Comparison of ENCODE assay signal across 26 cellular contexts in genomic region chr17:39904990-39905288, GRCh38. TPM values are rescaled to one million over a fixed set of nuclear protein-coding genes. Genes with fewer than 3 reads are reported as not detected.
DNase-seq lines count a peak whose midpoint lies in the region; ATAC-seq and TF ChIP-seq lines count a peak whose summit lies in the region.
"Had no signal": no experiment of that assay in that cellular context is flagged by ENCODE, and none has a peak within 500 bp of the region (broad histone marks: within the 10 kb centered on the region; RNA-seq: fewer than 3 reads in every experiment).

No MANE protein-coding gene starts in this region.

- H3K9me3 ChIP-seq in liver (ENCODE audit: control insufficient read depth in 4 of 4, low read length in 3 of 4) (no peaks in the 10 kb centered on the region), heart left ventricle (no peaks in the 10 kb centered on the region)
- H3K9me3 ChIP-seq: Caco-2, HAP-1, MG63 had no signal

- WGBS in liver = 67% methylated on average over 3 of the region's 3 CpGs
- 87 to 93% (median 88%) methylated on average over 3 of the region's 3 CpGs for WGBS in heart left ventricle, 4 donors

- peak overlapping the region; percentile 81 for H3K27ac Mint-ChIP-seq in T-helper 2 cell treated with Interferon-gamma antibody and Interleukin-4, amounts not matched to agents 5 μg/mL and 100 μg/mL, for 36 hours
- H3K27ac Mint-ChIP-seq in natural killer cell treated with Interleukin-12 subunit alpha and Interleukin-12 subunit beta and Interleukin-15 and Interleukin-18, amount 100 ng/mL, for 72 hours = peak overlapping the region; percentile 64 to 90
- peak overlapping the region in 1 of 2 donors; percentile 32 for H3K27ac Mint-ChIP-seq in natural killer cell
- H3K27ac Mint-ChIP-seq: CD4-positive, CD25-positive, alpha-beta regulatory T cell had no signal

- H3K36me3 ChIP-seq in liver (ENCODE audit: control insufficient read depth in 4 of 4, insufficient read depth in 3 of 4, low read depth in 1 of 4, low read length in 3 of 4) = peaks cover 2 to 25% (median 17%) of the 10 kb centered on the region in 4 donors
- peaks cover 0 to 33% (median 10%) of the 10 kb centered on the region in 9 donors for H3K36me3 ChIP-seq in heart left ventricle
- H3K36me3 ChIP-seq: HAP-1 had no signal

- H3K9me3 Mint-ChIP-seq in T-helper 2 cell treated with Interferon-gamma antibody and Interleukin-4, amounts not matched to agents 5 μg/mL and 100 μg/mL, for 36 hours = no peaks in the 10 kb centered on the region
- H3K9me3 Mint-ChIP-seq in natural killer cell treated with Interleukin-12 subunit alpha and Interleukin-12 subunit beta and Interleukin-15 and Interleukin-18, amount 100 ng/mL, for 72 hours = no peaks in the 10 kb centered on the region
- H3K9me3 Mint-ChIP-seq in natural killer cell = no peaks in the 10 kb centered on the region
- H3K9me3 Mint-ChIP-seq: CD4-positive, CD25-positive, alpha-beta regulatory T cell; IgD-negative memory B cell had no signal

- H3K4me1 ChIP-seq in liver (ENCODE audit: control insufficient read depth in 4 of 4, insufficient read depth in 4 of 4, low read length in 3 of 4) = peaks cover 0 to 15% (median 6%) of the 10 kb centered on the region in 4 donors
- peaks cover 0 to 6% (median 0%) of the 10 kb centered on the region in 12 donors for H3K4me1 ChIP-seq in heart left ventricle
- H3K4me1 ChIP-seq: HAP-1 had no signal

- H3K36me3 Mint-ChIP-seq in T-helper 2 cell treated with Interferon-gamma antibody and Interleukin-4, amounts not matched to agents 5 μg/mL and 100 μg/mL, for 36 hours (ENCODE audit: low read depth) = peaks cover 59% of the 10 kb centered on the region
- H3K36me3 Mint-ChIP-seq in natural killer cell treated with Interleukin-12 subunit alpha and Interleukin-12 subunit beta and Interleukin-15 and Interleukin-18, amount 100 ng/mL, for 72 hours = peaks cover 8% of the 10 kb centered on the region
- H3K36me3 Mint-ChIP-seq in natural killer cell = peaks cover 8% of the 10 kb centered on the region

- no peak for TF ChIP-seq CTCF in natural killer cell (IDR thresholded peaks at IDR 0.05)
- no peak for TF ChIP-seq CTCF in liver (IDR thresholded peaks at IDR 0.05; ENCODE audit: low read depth, low read length, missing input control)
- TF ChIP-seq CTCF in heart left ventricle (IDR thresholded peaks at IDR 0.05) = no peak

- TF ChIP-seq POLR2A in heart left ventricle (IDR thresholded peaks at IDR 0.05) = no peak

- no peak for TF ChIP-seq RAD21 in liver (IDR thresholded peaks at IDR 0.05)

- H3K4me3 Mint-ChIP-seq in T-helper 2 cell treated with Interferon-gamma antibody and Interleukin-4, amounts not matched to agents 5 μg/mL and 100 μg/mL, for 36 hours = no peak overlapping the region
- H3K4me3 Mint-ChIP-seq in natural killer cell treated with Interleukin-12 subunit alpha and Interleukin-12 subunit beta and Interleukin-15 and Interleukin-18, amount 100 ng/mL, for 72 hours = no peak overlapping the region
- H3K4me3 Mint-ChIP-seq in natural killer cell = no peak overlapping the region
- H3K4me3 Mint-ChIP-seq: CD4-positive, CD25-positive, alpha-beta regulatory T cell; IgD-negative memory B cell had no signal

- H3K9ac ChIP-seq in liver (ENCODE audit: low read depth in 1 of 2, low read length in 2 of 2) = no peak overlapping the region
- H3K9ac ChIP-seq: GM23248 had no signal

- no peaks in the 10 kb centered on the region for H3K27me3 Mint-ChIP-seq in T-helper 2 cell treated with Interferon-gamma antibody and Interleukin-4, amounts not matched to agents 5 μg/mL and 100 μg/mL, for 36 hours (ENCODE audit: low read depth)
- H3K27me3 Mint-ChIP-seq in natural killer cell treated with Interleukin-12 subunit alpha and Interleukin-12 subunit beta and Interleukin-15 and Interleukin-18, amount 100 ng/mL, for 72 hours = no peaks in the 10 kb centered on the region
- no peaks in the 10 kb centered on the region for H3K27me3 Mint-ChIP-seq in natural killer cell (ENCODE audit: low read depth in 2 of 2)
- H3K27me3 Mint-ChIP-seq: CD4-positive, CD25-positive, alpha-beta regulatory T cell; IgD-negative memory B cell had no signal

- peaks cover 26% of the 10 kb centered on the region for H3K4me1 Mint-ChIP-seq in T-helper 2 cell treated with Interferon-gamma antibody and Interleukin-4, amounts not matched to agents 5 μg/mL and 100 μg/mL, for 36 hours (ENCODE audit: low read depth)
- peaks cover 17 to 22% of the 10 kb centered on the region in 2 donors for H3K4me1 Mint-ChIP-seq in natural killer cell treated with Interleukin-12 subunit alpha and Interleukin-12 subunit beta and Interleukin-15 and Interleukin-18, amount 100 ng/mL, for 72 hours (ENCODE audit: low read depth in 2 of 2)
- H3K4me1 Mint-ChIP-seq in natural killer cell = peaks cover 20 to 29% of the 10 kb centered on the region in 2 donors

- DNase-seq in T-helper 2 cell treated with Interferon-gamma antibody and Interleukin-4, amounts not matched to agents 5 μg/mL and 100 μg/mL, for 36 hours (ENCODE audit: low spot score) = no peak
- no peak for DNase-seq in T-helper 2 cell
- DNase-seq in natural killer cell treated with Interleukin-12 subunit alpha and Interleukin-12 subunit beta and Interleukin-15 and Interleukin-18, amount 100 ng/mL, for 72 hours (ENCODE audit: low spot score) = no peak
- DNase-seq in natural killer cell = no peak
- DNase-seq in heart left ventricle = no peak
- DNase-seq: 8988T; Caco-2; CD4-positive, CD25-positive, alpha-beta regulatory T cell; DMS153; GF-D8; GM23248; Kasumi-1; MG63; NCI-H1048; NCI-H1436 treated with DMSO at 0.1 percent for 48 hours; NCI-H2029 treated with DMSO at 0.1 percent for 48 hours; NCI-H2171; NCI-H526; PC-9 had no signal

- intact Hi-C loops in natural killer cell (cut with micrococcal nuclease) (no loop called here), heart left ventricle (cut with DNase I) (no loop called here)

- no peaks in the 10 kb centered on the region for H3K27me3 ChIP-seq in liver (ENCODE audit: control insufficient read depth in 4 of 4, insufficient read depth in 4 of 4, low read length in 3 of 4)
- no peaks in the 10 kb centered on the region for H3K27me3 ChIP-seq in heart left ventricle
- H3K27me3 ChIP-seq: MG63 had no signal

- no peak for ATAC-seq in natural killer cell treated with Interleukin-12 subunit alpha and Interleukin-12 subunit beta and Interleukin-15 and Interleukin-18, amount 100 ng/mL, for 72 hours
- ATAC-seq in natural killer cell = no peak
- no peak for ATAC-seq in GM18873 (IDR thresholded peaks at IDR 0.05; ENCODE audit: low FRiP score, unreplicated experiment)
- no peak for ATAC-seq in heart left ventricle
- no peak for ATAC-seq in HG02610 (IDR thresholded peaks at IDR 0.05; ENCODE audit: unreplicated experiment)

- no peak overlapping the region for H3K27ac ChIP-seq in liver (ENCODE audit: low read depth in 1 of 2, low read length in 2 of 2)
- no peak overlapping the region for H3K27ac ChIP-seq in heart left ventricle
- H3K27ac ChIP-seq: GM23248, PC-9, RWPE1 had no signal

- no peak overlapping the region for H3K4me3 ChIP-seq in liver (ENCODE audit: low read depth in 1 of 3, low read length in 3 of 3)
- H3K4me3 ChIP-seq in heart left ventricle = no peak overlapping the region
- H3K4me3 ChIP-seq: GM23248, HAP-1, MG63, PC-9 had no signal

TF ChIP-seq in liver, 16 proteins besides CTCF, POLR2A, EP300 and RAD21:
- TF ChIP-seq ZBTB33 (IDR thresholded peaks at IDR 0.05) = no peak
- TF ChIP-seq YY1 (IDR thresholded peaks at IDR 0.05) = peak; percentile 18

RNA-seq across cellular contexts. Expression of gene GSDMB, which starts 13.5 kb away (rescaled TPM):
- total RNA-seq in natural killer cell treated with Interleukin-12 subunit alpha and Interleukin-12 subunit beta and Interleukin-15 and Interleukin-18, amount 100 ng/mL, for 72 hours = 10 to 100 TPM; 39.0 to 54.1 TPM
- 10 to 100 TPM; 18.3 to 49.2 (median 21.4) TPM for total RNA-seq in natural killer cell
- 10 to 100 TPM; 10.3 to 35.1 TPM for total RNA-seq in liver
- 1 to 10 TPM; 4.2 to 7.9 TPM for polyA plus RNA-seq in liver
- total RNA-seq in heart left ventricle = 1 to 10 TPM; 1.6 to 5.3 (median 2.8) TPM
- 1 to 10 TPM; 2.0 to 4.7 TPM for polyA plus RNA-seq in heart left ventricle

RNA-seq across cellular contexts. Expression of gene ORMDL3, which starts 22.5 kb away (rescaled TPM):
- 100 to 1,000 TPM in 1 of 2 donors, 10 to 100 TPM in 1; 94.2 to 124 TPM for total RNA-seq in natural killer cell treated with Interleukin-12 subunit alpha and Interleukin-12 subunit beta and Interleukin-15 and Interleukin-18, amount 100 ng/mL, for 72 hours
- 100 to 1,000 TPM in 1 of 3 donors, 10 to 100 TPM in 2; 61.6 to 121 (median 77.2) TPM for total RNA-seq in natural killer cell
- total RNA-seq in liver = 100 to 1,000 TPM; 138 to 141 TPM
- polyA plus RNA-seq in liver = 100 to 1,000 TPM in 1 of 2 donors, 10 to 100 TPM in 1; 71.0 to 112 TPM
- 100 to 1,000 TPM in 1 of 9 donors, 10 to 100 TPM in 8; 40.0 to 111 (median 59.2) TPM for total RNA-seq in heart left ventricle
- polyA plus RNA-seq in heart left ventricle = 10 to 100 TPM; 49.9 to 64.0 TPM

RNA-seq across cellular contexts. Expression of gene LRRC3C, which starts 22.6 kb away (rescaled TPM):
- total RNA-seq in natural killer cell treated with Interleukin-12 subunit alpha and Interleukin-12 subunit beta and Interleukin-15 and Interleukin-18, amount 100 ng/mL, for 72 hours = not detected
- total RNA-seq in natural killer cell (not detected), liver (under 1 TPM in 1 of 2 donors, not detected in 1; 0.17 TPM), heart left ventricle (not detected)
- polyA plus RNA-seq in liver (under 1 TPM; 0.08 to 0.24 TPM), heart left ventricle (not detected)
- total RNA-seq: Caco-2; CD4-positive, CD25-positive, alpha-beta regulatory T cell; GM23248; PC-9 had no signal
- polyA plus RNA-seq: AG04450, GM23248, IgD-negative memory B cell had no signal

RNA-seq across cellular contexts. Expression of gene ZPBP2, which starts 36.9 kb away (rescaled TPM):
- not detected for total RNA-seq in natural killer cell treated with Interleukin-12 subunit alpha and Interleukin-12 subunit beta and Interleukin-15 and Interleukin-18, amount 100 ng/mL, for 72 hours
- total RNA-seq in natural killer cell = not detected
- total RNA-seq in liver = not detected
- not detected for polyA plus RNA-seq in liver
- total RNA-seq in heart left ventricle = not detected
- not detected for polyA plus RNA-seq in heart left ventricle
- total RNA-seq: Caco-2; CD4-positive, CD25-positive, alpha-beta regulatory T cell; GM23248; PC-9 had no signal
- polyA plus RNA-seq: AG04450; CD4-positive, CD25-positive, alpha-beta regulatory T cell; GM23248 had no signal

RNA-seq across cellular contexts. Expression of gene IKZF3, which starts 40.8 kb away (rescaled TPM):
- 10 to 100 TPM; 65.5 to 80.9 TPM for total RNA-seq in natural killer cell treated with Interleukin-12 subunit alpha and Interleukin-12 subunit beta and Interleukin-15 and Interleukin-18, amount 100 ng/mL, for 72 hours
- total RNA-seq in natural killer cell = 100 to 1,000 TPM; 134 to 162 (median 139) TPM
- total RNA-seq in liver = 1 to 10 TPM; 1.3 to 2.3 TPM
- polyA plus RNA-seq in liver = under 1 TPM; 0.32 to 0.36 TPM
- total RNA-seq in heart left ventricle = 1 to 10 TPM in 2 of 9 donors, under 1 TPM in 7; 0.07 to 6.9 (median 0.22) TPM
- under 1 TPM; 0.08 to 0.11 TPM for polyA plus RNA-seq in heart left ventricle
- total RNA-seq: GM23248 had no signal
- polyA plus RNA-seq: AG04450 had no signal
